Comparison of ENCODE assay signal across 8 cellular contexts in genomic region chr16:3878610-3879009, GRCh38. TPM values are rescaled to one million over a fixed set of nuclear protein-coding genes. Genes with fewer than 3 reads are reported as not detected.
A peak's percentile ranks its signal among the peaks of the same experiment; 100 is the strongest.
DNase-seq lines count a peak whose midpoint lies in the region; ATAC-seq and TF ChIP-seq lines count a peak whose summit lies in the region.

No MANE protein-coding gene starts in this region.

- WGBS in mammary epithelial cell (ENCODE audit: low coverage, missing lambda C conversion rate): 12% methylated on average over 8 of the region's 8 CpGs

- H3K4me1 Mint-ChIP-seq in naive B cell: peaks cover 57 to 65% (median 62%) of the 10 kb centered on the region in 3 donors

- DNase-seq in LNCaP clone FGC (ENCODE audit: low read depth): no peak
- DNase-seq in mammary epithelial cell: no peak
- DNase-seq in naive B cell: peak; percentile 38
- no peak for DNase-seq in COLO668 (lab: John Stamatoyannopoulos, UW; ENCODE audit: unreplicated experiment)

- TF ChIP-seq CTCF in LNCaP clone FGC (IDR thresholded peaks at IDR 0.05; ENCODE audit: control insufficient read depth, extremely low read depth, insufficient read depth) (no peak), mammary epithelial cell (conservative IDR thresholded peaks at IDR 0.05 in 1 of 2, IDR thresholded peaks at IDR 0.05 in 1 of 2; ENCODE audit: extremely low read depth in 1 of 2, insufficient read depth in 1 of 2, low read depth in 1 of 2, low read length in 2 of 2) (no peak)

- peak overlapping the region; percentile 98 to 100 (median 99) for H3K9ac ChIP-seq in BLaER1 treated with 17β-estradiol and CSF1 and Interleukin-3, amounts not matched to agents 10 nM and 100 nM
- H3K9ac ChIP-seq in mammary epithelial cell (ENCODE audit: insufficient read depth, low read length): peak overlapping the region; percentile 47

- ATAC-seq in naive B cell (ENCODE audit: low read depth in 2 of 2) (peak in 1 of 2 donors; percentile 14), HG03457 (IDR thresholded peaks at IDR 0.05; ENCODE audit: unreplicated experiment) (no peak), HG02981 (IDR thresholded peaks at IDR 0.05; ENCODE audit: unreplicated experiment) (no peak), GM19395 (IDR thresholded peaks at IDR 0.05; ENCODE audit: unreplicated experiment) (no peak)

- H3K27ac ChIP-seq in BLaER1 treated with 17β-estradiol and CSF1 and Interleukin-3, amounts not matched to agents 10 nM and 100 nM: peak overlapping the region in 9 of 11 experiments; percentile 97 to 100 (median 99); a peak in 15 of 22 replicates
- no peak overlapping the region for H3K27ac ChIP-seq in mammary epithelial cell (ENCODE audit: insufficient read depth, low read depth, low read length)

- no peaks in the 10 kb centered on the region for H3K27me3 ChIP-seq in BLaER1 treated with 17β-estradiol and CSF1 and Interleukin-3, amounts not matched to agents 10 nM and 100 nM
- no peaks in the 10 kb centered on the region for H3K27me3 ChIP-seq in mammary epithelial cell (ENCODE audit: insufficient read depth, low read length)

- in situ Hi-C loops in mammary epithelial cell (cut with MboI; ENCODE audit: low sequenced_read_pairs in 2 of 2): loop anchor here in 1 of 2 donors (10.0 kb wide), 1 partner anchor 194 kb away; no protein-coding TSS in a partner anchor

- peaks cover 62% of the 10 kb centered on the region for H3K79me2 ChIP-seq in mammary epithelial cell (ENCODE audit: insufficient read depth, low read length)

- no peaks in the 10 kb centered on the region for H3K9me3 ChIP-seq in BLaER1 treated with 17β-estradiol and CSF1 and Interleukin-3, amounts not matched to agents 10 nM and 100 nM (replicated peaks in 1 of 11)
- H3K9me3 ChIP-seq in mammary epithelial cell (replicated peaks; ENCODE audit: insufficient read depth, low read length): no peaks in the 10 kb centered on the region

- peak overlapping the region; percentile 84 to 94 (median 89) for H3K4me2 ChIP-seq in BLaER1 treated with 17β-estradiol and CSF1 and Interleukin-3, amounts not matched to agents 10 nM and 100 nM
- H3K4me2 ChIP-seq in mammary epithelial cell (ENCODE audit: insufficient read depth, low read depth, low read length): peak overlapping the region; percentile 86

- CTCF ChIA-PET in mammary epithelial cell (lab: Charles Lee; ENCODE audit: low non-redundant PET): interaction anchor here (0.8 kb wide), 1 partner anchor 155 kb away, joined by 9 read pairs; no protein-coding TSS in a partner anchor

- peak overlapping the region; percentile 32 to 97 (median 76) for H3K27ac Mint-ChIP-seq in naive B cell

- dilution Hi-C loops in mammary epithelial cell (cut with HindIII; ENCODE audit: low sequenced_read_pairs): loop anchor here (5.0 to 10.0 kb wide), 3 partner anchors 71 to 234 kb away; no protein-coding TSS in a partner anchor

- no TSS peak for BruUV-seq in mammary epithelial cell (replicated peaks; lab: Mats Ljungman, UMichigan)

- H3K4me3 ChIP-seq in BLaER1 treated with 17β-estradiol and CSF1 and Interleukin-3, amounts not matched to agents 10 nM and 100 nM: peak overlapping the region; percentile 75 to 94 (median 83)
- H3K4me3 ChIP-seq in LNCaP clone FGC (ENCODE audit: low read depth, low read length) (peak overlapping the region; percentile 61), mammary epithelial cell (replicated peaks in 1 of 3; ENCODE audit: insufficient read depth in 1 of 3, low read depth in 2 of 3, low read length in 3 of 3) (peak overlapping the region; percentile 63 to 74 (median 71))

- no peaks in the 10 kb centered on the region for H3K9me3 Mint-ChIP-seq in naive B cell

- peaks cover 62 to 63% (median 62%) of the 10 kb centered on the region in 11 experiments for H4K20me1 ChIP-seq in BLaER1 treated with 17β-estradiol and CSF1 and Interleukin-3, amounts not matched to agents 10 nM and 100 nM
- H4K20me1 ChIP-seq in mammary epithelial cell (ENCODE audit: insufficient read depth, low read length): peaks cover 12% of the 10 kb centered on the region

- no peak overlapping the region for H2AFZ ChIP-seq in mammary epithelial cell (ENCODE audit: low read depth, low read length)

- H3K27me3 Mint-ChIP-seq in naive B cell: peaks cover 0 to 10% (median 0%) of the 10 kb centered on the region in 3 donors

- intact Hi-C loops in mammary epithelial cell (cut with micrococcal nuclease): loop anchor here (2.0 to 10.0 kb wide), 3 partner anchors 22 to 354 kb away; no protein-coding TSS in a partner anchor

- no peaks in the 10 kb centered on the region for H3K36me3 Mint-ChIP-seq in naive B cell

- peaks cover 54 to 71% (median 57%) of the 10 kb centered on the region in 10 experiments for H3K4me1 ChIP-seq in BLaER1 treated with 17β-estradiol and CSF1 and Interleukin-3, amounts not matched to agents 10 nM and 100 nM
- peaks cover 12% of the 10 kb centered on the region for H3K4me1 ChIP-seq in mammary epithelial cell (ENCODE audit: insufficient read depth, low read length)

- peak overlapping the region; percentile 86 to 95 (median 92) for H3K4me3 Mint-ChIP-seq in naive B cell

- H3K36me3 ChIP-seq in BLaER1 treated with 17β-estradiol and CSF1 and Interleukin-3, amounts not matched to agents 10 nM and 100 nM: peaks cover 4 to 39% (median 16%) of the 10 kb centered on the region in 11 experiments; a peak in 14 of 22 replicates
- H3K36me3 ChIP-seq in mammary epithelial cell (ENCODE audit: insufficient read depth, low read length): no peaks in the 10 kb centered on the region

RNA-seq across cellular contexts. Expression of gene CREBBP, which starts 1.9 kb away (rescaled TPM):
- total RNA-seq in mammary epithelial cell: 10 to 100 TPM; 20.2 to 45.0 TPM
- polyA plus RNA-seq in mammary epithelial cell (3.2 TPM), naive B cell (ENCODE audit: low read depth in 6 of 6) (10 to 100 TPM in 1 of 6 donors, 1 to 10 TPM in 5; 2.6 to 23.5 (median 7.2) TPM)
- 49.9 TPM for polyA minus RNA-seq in mammary epithelial cell
